In genomic region chr15:43081283-43081682, GRCh38 we compare ENCODE assay signal across 1 cellular context.
TF ChIP-seq lines count a peak whose summit lies in the region.

No MANE protein-coding gene starts in this region.

TF ChIP-seq in K562, 482 proteins besides CTCF, POLR2A, EP300 and RAD21 (continued from another document):
- TF ChIP-seq ARID3A (IDR thresholded peaks at IDR 0.05; ENCODE audit: borderline replicate concordance, low read depth, low read length) (no peak), RBM25 (IDR thresholded peaks at IDR 0.05; ENCODE audit: low read depth, low read length, severe bottlenecking) (peak; percentile 68), NR2F6 (CRISPR knock-in tag; IDR thresholded peaks at IDR 0.05) (no peak)
TF ChIP-seq in K562: peak in this region for 2.
